In genomic region chr11:65355776-65356393, GRCh38 we compare ENCODE assay signal across 8 cellular contexts. TPM values are rescaled to one million over a fixed set of nuclear protein-coding genes. Genes with fewer than 3 reads are reported as not detected.
A peak's percentile ranks its signal among the peaks of the same experiment; 100 is the strongest.
DNase-seq lines count a peak whose midpoint lies in the region; ATAC-seq and TF ChIP-seq lines count a peak whose summit lies in the region.

No MANE protein-coding gene starts in this region.

- H3K4me3 ChIP-seq in A673 (ENCODE audit: low read depth, low read length, poor library complexity, severe bottlenecking) (peak overlapping the region; percentile 71), mucosa of stomach (ENCODE audit: low read length) (peak overlapping the region; percentile 1)

- H3K4me1 ChIP-seq in A673 (ENCODE audit: insufficient read depth, low read length, poor library complexity, severe bottlenecking) (no peaks in the 10 kb centered on the region), mucosa of stomach (ENCODE audit: control insufficient read depth, insufficient read depth, low read length) (peaks cover 26% of the 10 kb centered on the region)

- CTCF ChIA-PET in A673 (lab: Charles Lee): interaction anchor here (0.5 kb wide), 1 partner anchor 100 kb away, joined by 4 read pairs; no protein-coding TSS in a partner anchor

- no TSS peak for BruUV-seq in A673 (replicated peaks; lab: Mats Ljungman, UMichigan)

- no peak for TF ChIP-seq CTCF in A673 (conservative IDR thresholded peaks at IDR 0.05; ENCODE audit: low read depth, low read length)

- no peak overlapping the region for H3K27ac ChIP-seq in A673 (ENCODE audit: low read depth, low read length, poor library complexity, severe bottlenecking)

- POLR2A ChIA-PET in A673 (lab: Charles Lee; ENCODE audit: low non-redundant PET): no interaction called here

- H3K9ac ChIP-seq in mucosa of stomach (ENCODE audit: low read length): peak overlapping the region; percentile 13

- H3K27me3 ChIP-seq in A673 (replicated peaks; ENCODE audit: insufficient read depth, low read depth, low read length, poor library complexity) (no peaks in the 10 kb centered on the region), mucosa of stomach (ENCODE audit: control insufficient read depth, insufficient read depth, low read length) (peaks cover 20% of the 10 kb centered on the region)

- no peaks in the 10 kb centered on the region for H3K9me3 ChIP-seq in A673 (ENCODE audit: low read depth, low read length, poor library complexity, severe bottlenecking)
- H3K9me3 ChIP-seq in mucosa of stomach (ENCODE audit: control insufficient read depth, low read length): no peaks in the 10 kb centered on the region

- ATAC-seq in GM21526 (IDR thresholded peaks at IDR 0.05; ENCODE audit: low FRiP score, unreplicated experiment): no peak

- DNase-seq in A673 (ENCODE audit: low spot score): peak; percentile 39
- DNase-seq in M059J (ENCODE audit: low read depth): peak; percentile 69
- peak; percentile 49 for DNase-seq in dermis blood vessel endothelial cell
- DNase-seq in SIG-M5 (lab: John Stamatoyannopoulos, UW): no peak
- DNase-seq in stimulated activated CD4-positive, alpha-beta T cell treated with anti-CD3 and anti-CD28 coated beads, Interleukin-12 subunit alpha, Interleukin-12 subunit beta, amount 100 ng/mL, for 4 hours: no peak
- no peak for DNase-seq in KG1 (lab: John Stamatoyannopoulos, UW)

- H3K36me3 ChIP-seq in A673 (ENCODE audit: insufficient read depth, low read length, poor library complexity, severe bottlenecking) (peaks cover 24% of the 10 kb centered on the region), mucosa of stomach (ENCODE audit: control insufficient read depth, insufficient read depth, low read length) (peaks cover 5% of the 10 kb centered on the region)

- intact Hi-C loops in A673 (cut with micrococcal nuclease; ENCODE audit: unreplicated experiment): no loop called here

RNA-seq across cellular contexts. Expression of gene TIGD3, which starts 1.3 kb away (rescaled TPM):
- total RNA-seq in A673 (2021) (2.3 and 3.5 TPM in 2 replicates), dermis blood vessel endothelial cell (0.17 and 0.23 TPM in 2 replicates)
- total RNA-seq in M059J (2014; rRNA removed; shearing (Covaris generic)): 1.7 TPM in 1 of 2 replicates, not detected in the other

RNA-seq across cellular contexts. Expression of gene DPF2, which starts 22.2 kb away (rescaled TPM):
- total RNA-seq in A673 (2021) (125 and 149 TPM in 2 replicates), dermis blood vessel endothelial cell (32.7 and 60.4 TPM in 2 replicates)
- 31.5 and 43.5 TPM in 2 replicates for total RNA-seq in M059J (2014; rRNA removed; shearing (Covaris generic))

RNA-seq across cellular contexts. Expression of gene SLC25A45, which starts 26.6 kb away (rescaled TPM):
- total RNA-seq in A673 (2021): 5.3 and 7.4 TPM in 2 replicates
- 1.1 and 2.5 TPM in 2 replicates for total RNA-seq in M059J (2014; rRNA removed; shearing (Covaris generic))
- total RNA-seq in dermis blood vessel endothelial cell: 1.0 and 3.3 TPM in 2 replicates

RNA-seq across cellular contexts. Expression of gene FRMD8, which starts 30.6 kb away (rescaled TPM):
- 43.2 and 51.1 TPM in 2 replicates for total RNA-seq in A673 (2021)
- 42.6 and 43.0 TPM in 2 replicates for total RNA-seq in M059J (2014; rRNA removed; shearing (Covaris generic))
- total RNA-seq in dermis blood vessel endothelial cell: 152 and 238 TPM in 2 replicates

RNA-seq across cellular contexts. Expression of gene CDC42EP2, which starts 41.2 kb away (rescaled TPM):
- 4.8 and 5.4 TPM in 2 replicates for total RNA-seq in A673 (2021)
- total RNA-seq in M059J (2014; rRNA removed; shearing (Covaris generic)): 0.07 and 1.6 TPM in 2 replicates
- total RNA-seq in dermis blood vessel endothelial cell: 11.4 and 12.3 TPM in 2 replicates

Comparison
In these comparisons a context has a peak if more than half of its experiments do, and no peak if none do; other contexts are left out.
1. DNase-seq: peak in A673 (single experiment), M059J (single experiment) and dermis blood vessel endothelial cell (single experiment); none in SIG-M5 (single experiment), stimulated activated CD4-positive, alpha-beta T cell treated with anti-CD3 and anti-CD28 coated beads, Interleukin-12 subunit alpha, Interleukin-12 subunit beta, amount 100 ng/mL, for 4 hours (single experiment) and KG1 (single experiment).